Comparison of ENCODE assay signal across 31 cellular contexts in the genomic region with DNA sequence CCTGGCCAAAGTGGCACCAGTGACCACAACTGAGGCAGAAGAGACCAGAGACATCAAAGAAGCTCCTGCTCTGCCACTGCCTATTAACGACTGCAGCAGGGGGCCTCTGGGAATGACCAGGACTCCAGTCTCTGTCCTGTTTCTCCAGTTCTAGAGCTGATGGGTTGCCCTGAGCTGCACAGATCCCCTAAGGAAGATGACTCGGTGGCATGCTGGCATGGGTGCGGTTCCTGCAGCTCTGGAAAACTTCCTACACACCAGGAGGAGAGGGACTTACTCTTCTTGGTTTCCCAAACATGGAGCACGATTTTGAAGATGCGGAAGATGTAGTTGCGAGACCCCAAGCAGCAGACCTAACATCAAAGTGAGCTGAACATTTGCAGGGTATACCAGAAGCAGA. TPM values are rescaled to one million over a fixed set of nuclear protein-coding genes. Genes with fewer than 3 reads are reported as not detected.
DNase-seq lines count a peak whose midpoint lies in the region; ATAC-seq, FAIRE-seq and TF ChIP-seq lines count a peak whose summit lies in the region.
"Had no signal": no experiment of that assay in that cellular context is flagged by ENCODE, and none has a peak within 500 bp of the region (broad histone marks: within the 10 kb centered on the region; RNA-seq: fewer than 3 reads in every experiment).

No MANE protein-coding gene starts in this region.

- H3K4me1 Mint-ChIP-seq in stimulated activated naive CD8-positive, alpha-beta T cell treated with anti-CD3 and anti-CD28 coated beads, Interleukin-15, amount 100 ng/mL, for 72 hours: peaks cover 14% of the 10 kb centered on the region

- H3K27me3 Mint-ChIP-seq in stimulated activated naive CD8-positive, alpha-beta T cell treated with anti-CD3 and anti-CD28 coated beads, Interleukin-15, amount 100 ng/mL, for 72 hours: peaks cover 54% of the 10 kb centered on the region

- H3K36me3 ChIP-seq in BE2C: no peaks in the 10 kb centered on the region; the same call in 1 of the 2 replicates
- no peaks in the 10 kb centered on the region for H3K36me3 ChIP-seq in bronchial epithelial cell (ENCODE audit: control insufficient read depth, insufficient read depth, low read length)
- no peaks in the 10 kb centered on the region for H3K36me3 ChIP-seq in lung (ENCODE audit: control insufficient read depth in 2 of 2, insufficient read depth in 2 of 2, low read length in 2 of 2)
- H3K36me3 ChIP-seq in sigmoid colon: no peaks in the 10 kb centered on the region
- H3K36me3 ChIP-seq: breast epithelium, neutrophil, prostate gland, right lobe of liver, stomach, transverse colon had no signal

- H3K27ac ChIP-seq in lung (ENCODE audit: low read depth in 1 of 2, low read length in 1 of 2): no peak overlapping the region
- H3K27ac ChIP-seq in sigmoid colon: peak overlapping the region; percentile 80 to 91 (median 85)
- H3K27ac ChIP-seq: foreskin keratinocyte, neutrophil, PC-9, prostate gland, right lobe of liver had no signal

- TF ChIP-seq CTCF in BE2C (IDR thresholded peaks at IDR 0.05; ENCODE audit: low read depth, low read length) (no peak), bronchial epithelial cell (IDR thresholded peaks at IDR 0.05; ENCODE audit: insufficient read depth, low read length, severe bottlenecking) (no peak), lung (IDR thresholded peaks at IDR 0.05; ENCODE audit: control extremely low read depth, extremely low read depth) (no peak), sigmoid colon (IDR thresholded peaks at IDR 0.05) (no peak)

- WGBS in lung, 2 donors: 78 to 92% methylated on average over 6 of the region's 6 CpGs
- 84 to 89% methylated on average over 6 of the region's 6 CpGs for WGBS in sigmoid colon, 2 donors

- H3K27me3 ChIP-seq in BE2C (no peaks in the 10 kb centered on the region), bronchial epithelial cell (ENCODE audit: control insufficient read depth, insufficient read depth, low read length) (no peaks in the 10 kb centered on the region), lung (ENCODE audit: control insufficient read depth, insufficient read depth) (peaks cover 18% of the 10 kb centered on the region), sigmoid colon (peaks cover 0 to 9% (median 0%) of the 10 kb centered on the region in 3 donors)
- H3K27me3 ChIP-seq: foreskin keratinocyte had no signal

- H3K9me3 ChIP-seq in BE2C (no peaks in the 10 kb centered on the region; the same call in 1 of the 2 replicates), lung (ENCODE audit: control insufficient read depth in 2 of 2, insufficient read depth in 1 of 2, low read length in 1 of 2) (peaks cover 0 to 2% of the 10 kb centered on the region in 2 donors), sigmoid colon (no peaks in the 10 kb centered on the region)
- H3K9me3 ChIP-seq: breast epithelium, neutrophil, prostate gland, right lobe of liver, stomach, transverse colon had no signal

- FAIRE-seq in bronchial epithelial cell (lab: Jason Lieb, UNC): peak; percentile 83
- FAIRE-seq: colon, G401.6 had no signal

- intact Hi-C loops in sigmoid colon (cut with DNase I): no loop called here

- no peaks in the 10 kb centered on the region for H3K9me3 Mint-ChIP-seq in stimulated activated naive CD8-positive, alpha-beta T cell treated with anti-CD3 and anti-CD28 coated beads, Interleukin-15, amount 100 ng/mL, for 72 hours
- H3K9me3 Mint-ChIP-seq: activated naive CD4-positive, alpha-beta T cell treated with anti-CD3 and anti-CD28 coated beads, Interleukin-2, amount 50 U/mL, for 72 hours had no signal

- H3K27ac Mint-ChIP-seq in stimulated activated naive CD8-positive, alpha-beta T cell treated with anti-CD3 and anti-CD28 coated beads, Interleukin-15, amount 100 ng/mL, for 72 hours: no peak overlapping the region
- H3K27ac Mint-ChIP-seq: activated CD4-positive, alpha-beta T cell treated with anti-CD3 and anti-CD28 coated beads for 36 hours; activated naive CD4-positive, alpha-beta T cell treated with anti-CD3 and anti-CD28 coated beads, Interleukin-2, amount 50 U/mL, for 72 hours had no signal

- H3K4me1 ChIP-seq in BE2C (peaks cover 16% of the 10 kb centered on the region), lung (ENCODE audit: control insufficient read depth in 2 of 2, insufficient read depth in 2 of 2, low read length in 2 of 2) (peaks cover 0 to 7% of the 10 kb centered on the region in 2 donors), sigmoid colon (peaks cover 0 to 76% (median 56%) of the 10 kb centered on the region in 4 donors)
- H3K4me1 ChIP-seq: breast epithelium, prostate gland, right lobe of liver had no signal

- H3K4me3 Mint-ChIP-seq in stimulated activated naive CD8-positive, alpha-beta T cell treated with anti-CD3 and anti-CD28 coated beads, Interleukin-15, amount 100 ng/mL, for 72 hours: no peak overlapping the region
- H3K4me3 Mint-ChIP-seq: activated CD4-positive, alpha-beta T cell treated with anti-CD3 and anti-CD28 coated beads for 36 hours had no signal

- TF ChIP-seq EP300 in sigmoid colon (IDR thresholded peaks at IDR 0.05): no peak

- peak overlapping the region; percentile 73; the same call in 1 of the 2 replicates for H3K4me3 ChIP-seq in BE2C (ENCODE audit: low read depth, low read length)
- no peak overlapping the region for H3K4me3 ChIP-seq in bronchial epithelial cell (ENCODE audit: low read depth, low read length)
- H3K4me3 ChIP-seq in lung: no peak overlapping the region
- H3K4me3 ChIP-seq in sigmoid colon: no peak overlapping the region
- H3K4me3 ChIP-seq: PC-9, prostate gland, right lobe of liver, stomach, transverse colon had no signal

- TF ChIP-seq POLR2A in sigmoid colon (IDR thresholded peaks at IDR 0.05): no peak

- ATAC-seq in lung (ENCODE audit: insufficient read depth, low FRiP score): no peak
- no peak for ATAC-seq in stimulated activated naive CD8-positive, alpha-beta T cell treated with anti-CD3 and anti-CD28 coated beads, Interleukin-15, amount 100 ng/mL, for 72 hours
- ATAC-seq: activated CD4-positive, alpha-beta T cell treated with anti-CD3 and anti-CD28 coated beads for 36 hours; activated naive CD4-positive, alpha-beta T cell treated with anti-CD3 and anti-CD28 coated beads, Interleukin-2, amount 50 U/mL, for 72 hours; foreskin keratinocyte; right lobe of liver had no signal

- no peak for DNase-seq in BE2C
- peak; percentile 15 for DNase-seq in bronchial epithelial cell (ENCODE audit: low read depth)
- peak; percentile 27 for DNase-seq in lung (ENCODE audit: low spot score)
- no peak for DNase-seq in sigmoid colon
- no peak for DNase-seq in NCI-H128 (lab: John Stamatoyannopoulos, UW; ENCODE audit: unreplicated experiment)
- DNase-seq in hippocampal formation (lab: John Stamatoyannopoulos, UW): no peak
- no peak for DNase-seq in stimulated activated naive CD8-positive, alpha-beta T cell treated with anti-CD3 and anti-CD28 coated beads, Interleukin-15, amount 100 ng/mL, for 72 hours
- DNase-seq in activated T-cell treated with anti-CD3 and anti-CD28 coated beads, Interleukin-2, amount 50 U/mL, for 48 hours: no peak
- DNase-seq: activated CD4-positive, alpha-beta T cell treated with anti-CD3 and anti-CD28 coated beads for 36 hours; C1 segment of cervical spinal cord; DMS79; effector memory CD4-positive, alpha-beta T cell; foreskin keratinocyte; Karpas-422; NCI-H1436; NCI-H2081 treated with DMSO at 0.1 percent for 48 hours; NCI-H345; NCI-H69; PC-9; right lobe of liver; Right ventricle myocardium superior; stimulated activated CD4-positive, alpha-beta T cell treated with anti-CD3 and anti-CD28 coated beads, Interleukin-12 subunit alpha, Interleukin-12 subunit beta, amount 100 ng/mL, for 4 hours; stimulated activated CD4-positive, alpha-beta T cell treated with anti-CD3 and anti-CD28 coated beads, Interleukin-2, amount 100 ng/mL, for 48 hours; stomach; transverse colon had no signal

RNA-seq across cellular contexts. Expression of gene SLIT3, which starts 2.7 kb away (rescaled TPM):
- 121 TPM for polyA plus RNA-seq in BE2C (2012; ENCODE audit: insufficient read depth, insufficient read length, low read depth)
- total RNA-seq in bronchial epithelial cell: 0.79 and 1.7 TPM in 2 replicates
- 10 to 100 TPM; 33.0 to 48.5 TPM for total RNA-seq in lung
- polyA plus RNA-seq in lung: 1 to 10 TPM; 4.6 to 6.5 TPM
- total RNA-seq in sigmoid colon: 10 to 100 TPM; 30.0 to 46.3 (median 31.5) TPM
- 1 to 10 TPM in 2 of 3 donors, under 1 TPM in 1; 0.23 to 4.2 (median 4.0) TPM for polyA plus RNA-seq in sigmoid colon
- total RNA-seq: PC-9 had no signal

Comparison
In these comparisons a context has a peak if more than half of its experiments do, and no peak if none do; other contexts are left out.
1. DNase-seq: peak in bronchial epithelial cell (single experiment) and lung (single experiment); none in BE2C (single experiment), sigmoid colon (single experiment), NCI-H128 (single experiment), hippocampal formation (0 of 2), stimulated activated naive CD8-positive, alpha-beta T cell treated with anti-CD3 and anti-CD28 coated beads, Interleukin-15, amount 100 ng/mL, for 72 hours (0 of 2) and activated T-cell treated with anti-CD3 and anti-CD28 coated beads, Interleukin-2, amount 50 U/mL, for 48 hours (0 of 2).
2. H3K27ac ChIP-seq: peak in sigmoid colon (4 of 4); none in lung (0 of 2).
3. RNA of gene SLIT3, which starts 2.7 kb away (total RNA-seq): 33.0 to 48.5 TPM in lung and 30.0 to 46.3 TPM in sigmoid colon; 0.79 to 1.7 TPM in bronchial epithelial cell; every median in the first group is over 10 times any median in the second.